In genomic region chr12:123435636-123436016, GRCh38 we compare ENCODE assay signal across 8 cellular contexts.
DNase-seq lines count a peak whose midpoint lies in the region; ATAC-seq and TF ChIP-seq lines count a peak whose summit lies in the region.

No MANE protein-coding gene starts in this region.

- no peaks in the 10 kb centered on the region for H3K9me3 ChIP-seq in SK-N-MC (ENCODE audit: low read depth, low read length)

- H3K9ac ChIP-seq in SK-N-MC (ENCODE audit: insufficient read length) (no peak overlapping the region), rectal smooth muscle tissue (ENCODE audit: low read length) (peak overlapping the region; percentile 20)

- no peak for TF ChIP-seq CTCF in GM06990 (IDR thresholded peaks at IDR 0.05; ENCODE audit: insufficient read depth, low read length, poor library complexity, severe bottlenecking)
- TF ChIP-seq CTCF in fibroblast of mammary gland (conservative IDR thresholded peaks at IDR 0.05; ENCODE audit: control insufficient read depth, insufficient read depth, low read depth, low read length), result no peak
- TF ChIP-seq CTCF in GM10248 (IDR thresholded peaks at IDR 0.05; ENCODE audit: control extremely low read depth, extremely low read depth, low read depth, missing control alignments), result no peak

- ATAC-seq in HG03442 (IDR thresholded peaks at IDR 0.05; ENCODE audit: unreplicated experiment), result no peak

- POLR2A ChIA-PET in GM10248 (lab: Yijun Ruan, JAX), result interaction anchor here (1.0 to 2.2 kb wide), 2 partner anchors 8 to 32 kb away, joined by 3 to 15 read pairs; no protein-coding TSS in a partner anchor

- H3K36me3 ChIP-seq in GM06990 (ENCODE audit: control insufficient read depth, insufficient read depth, low read length) (peaks cover 2% of the 10 kb centered on the region), SK-N-MC (ENCODE audit: insufficient read depth, low read length) (no peaks in the 10 kb centered on the region), rectal smooth muscle tissue (ENCODE audit: control insufficient read depth, insufficient read depth, low read length) (no peaks in the 10 kb centered on the region)

- H3K4me3 ChIP-seq in GM06990 (replicated peaks; ENCODE audit: low read depth, low read length), result peak overlapping the region; percentile 98
- H3K4me3 ChIP-seq in SK-N-MC, result peak overlapping the region; percentile 88
- H3K4me3 ChIP-seq in fibroblast of mammary gland (ENCODE audit: control insufficient read depth, low read depth, low read length), result peak overlapping the region; percentile 82
- peak overlapping the region; percentile 78 for H3K4me3 ChIP-seq in rectal smooth muscle tissue (ENCODE audit: low read length)

- DNase-seq in GM06990 (ENCODE audit: extremely low read depth, insufficient read length) (no peak), SK-N-MC (ENCODE audit: low read depth, low spot score) (no peak), fibroblast of mammary gland (ENCODE audit: low read depth) (no peak), GM10248 (ENCODE audit: extremely low spot score) (no peak), NCI-H1092 treated with DMSO at 0.1 percent for 48 hours (lab: John Stamatoyannopoulos, UW) (no peak), DMS53 treated with DMSO at 0.1 percent for 48 hours (lab: John Stamatoyannopoulos, UW; ENCODE audit: unreplicated experiment) (no peak)

- H3K27me3 ChIP-seq in GM06990 (replicated peaks; ENCODE audit: control insufficient read depth, insufficient read depth, low read length), result no peaks in the 10 kb centered on the region
- H3K27me3 ChIP-seq in rectal smooth muscle tissue (ENCODE audit: control insufficient read depth, insufficient read depth, low read length), result no peaks in the 10 kb centered on the region

- peaks cover 6% of the 10 kb centered on the region for H3K4me1 ChIP-seq in rectal smooth muscle tissue (ENCODE audit: control insufficient read depth, insufficient read depth, low read length)

- CTCF ChIA-PET in GM10248 (lab: Yijun Ruan, JAX), result interaction anchor here (1.6 to 2.2 kb wide), 2 partner anchors 9 to 13 kb away, joined by 4 to 7 read pairs; no protein-coding TSS in a partner anchor

- no peak overlapping the region for H3K27ac ChIP-seq in SK-N-MC
- no peak overlapping the region for H3K27ac ChIP-seq in rectal smooth muscle tissue (ENCODE audit: low read depth, low read length)
